ENCODE assay signal across 1 cellular context in genomic region chr12:42325776-42326465, GRCh38.
A peak's percentile ranks its signal among the peaks of the same experiment; 100 is the strongest.
TF ChIP-seq lines count a peak whose summit lies in the region.

TSS of gene PPHLN1 (plus strand) at chr12:42326167. CDS start at chr12:42335903, 9,736 bp downstream.
TSS of gene ZCRB1 (minus strand) at chr12:42326094. CDS start at chr12:42324102, 1,992 bp downstream.

TF ChIP-seq in HepG2, 621 proteins besides CTCF, POLR2A, EP300 and RAD21 (continued from another document and continues in another):
- TF ChIP-seq ZNF407 (CRISPR knock-in tag; IDR thresholded peaks at IDR 0.05; ENCODE audit: not compliant biosample characterization) (peak; percentile 49), HCFC1 (IDR thresholded peaks at IDR 0.05; ENCODE audit: low read depth, low read length) (peak; percentile 42), SRF (IDR thresholded peaks at IDR 0.05; ENCODE audit: low read depth, low read length) (peak; percentile 39; the same call in 1 of the 2 replicates), RFXAP (CRISPR knock-in tag; IDR thresholded peaks at IDR 0.05; ENCODE audit: borderline replicate concordance) (peak; percentile 59; the same call in 1 of the 2 replicates), ZSCAN31 (CRISPR knock-in tag; IDR thresholded peaks at IDR 0.05; ENCODE audit: low read depth) (peak; percentile 75), PLRG1 (conservative IDR thresholded peaks at IDR 0.05) (no peak), ETS1 (CRISPR knock-in tag; IDR thresholded peaks at IDR 0.05) (no peak), ZNF891 (CRISPR knock-in tag; IDR thresholded peaks at IDR 0.05) (peak; percentile 51; the same call in 1 of the 2 replicates), AGO1 (IDR thresholded peaks at IDR 0.05; ENCODE audit: low read depth, low read length, poor library complexity, severe bottlenecking) (peak; percentile 63), THAP8 (CRISPR knock-in tag; IDR thresholded peaks at IDR 0.05; ENCODE audit: borderline replicate concordance) (no peak), EHMT2 (IDR thresholded peaks at IDR 0.05; ENCODE audit: borderline replicate concordance, low read depth, low read length) (no peak), ZNF3 (CRISPR knock-in tag; IDR thresholded peaks at IDR 0.05) (no peak), ZNF710 (CRISPR knock-in tag; IDR thresholded peaks at IDR 0.05; ENCODE audit: borderline replicate concordance) (peak; percentile 50; the same call in 1 of the 2 replicates), ZNF160 (CRISPR knock-in tag; IDR thresholded peaks at IDR 0.05) (no peak; the same call in 1 of the 2 replicates), ZNF501 (CRISPR knock-in tag; IDR thresholded peaks at IDR 0.05) (peak; percentile 87), IKZF4 (CRISPR knock-in tag; IDR thresholded peaks at IDR 0.05; ENCODE audit: borderline replicate concordance, low read depth, not compliant biosample characterization) (no peak), TEAD3 (CRISPR knock-in tag; optimal IDR thresholded peaks at IDR 0.05; ENCODE audit: borderline replicate concordance) (no peak), CREM (IDR thresholded peaks at IDR 0.05) (peak; percentile 97), CREM (CRISPR knock-in tag; IDR thresholded peaks at IDR 0.05) (peak; percentile 29; the same call in 1 of the 2 replicates), ZNF138 (CRISPR knock-in tag; IDR thresholded peaks at IDR 0.05; ENCODE audit: low read depth) (0 out of 2 replicates have a peak, but pooled peaks have one; percentile 31), E2F2 (CRISPR knock-in tag; IDR thresholded peaks at IDR 0.05; ENCODE audit: borderline replicate concordance) (no peak; the same call in 1 of the 2 replicates), ZSCAN20 (CRISPR knock-in tag; IDR thresholded peaks at IDR 0.05; ENCODE audit: borderline replicate concordance) (no peak), PAXIP1 (CRISPR knock-in tag; conservative IDR thresholded peaks at IDR 0.05) (no peak), TARDBP (CRISPR knock-in tag; IDR thresholded peaks at IDR 0.05) (peak; percentile 42; the same call in 1 of the 2 replicates), HDAC1 (CRISPR knock-in tag; IDR thresholded peaks at IDR 0.05) (peak; percentile 82), CREB3 (CRISPR knock-in tag; IDR thresholded peaks at IDR 0.05) (no peak), KLF6 (CRISPR knock-in tag; IDR thresholded peaks at IDR 0.05) (peak; percentile 46; the same call in 1 of the 2 replicates), GPN1 (CRISPR knock-in tag; IDR thresholded peaks at IDR 0.05; ENCODE audit: borderline replicate concordance) (no peak), ZSCAN30 (CRISPR knock-in tag; IDR thresholded peaks at IDR 0.05) (no peak), RELA (CRISPR knock-in tag; IDR thresholded peaks at IDR 0.05) (no peak), MTERF4 (CRISPR knock-in tag; IDR thresholded peaks at IDR 0.05) (no peak), SETDB1 (CRISPR knock-in tag; IDR thresholded peaks at IDR 0.05; ENCODE audit: borderline replicate concordance) (no peak), REPIN1 (CRISPR knock-in tag; IDR thresholded peaks at IDR 0.05; ENCODE audit: borderline replicate concordance, low read depth) (peak; percentile 60; the same call in 1 of the 2 replicates), ZNF251 (CRISPR knock-in tag; IDR thresholded peaks at IDR 0.05) (no peak), EED (CRISPR knock-in tag; IDR thresholded peaks at IDR 0.05) (0 out of 2 replicates have a peak, but pooled peaks have one; percentile 59), RBM39 (IDR thresholded peaks at IDR 0.05; ENCODE audit: low read depth, low read length, poor library complexity, severe bottlenecking) (peak; percentile 38), MXD1 (CRISPR knock-in tag; IDR thresholded peaks at IDR 0.05) (peak; percentile 66; the same call in 1 of the 2 replicates), ZNF879 (CRISPR knock-in tag; IDR thresholded peaks at IDR 0.05) (peak; percentile 76; the same call in 1 of the 2 replicates), E2F1 (CRISPR knock-in tag; IDR thresholded peaks at IDR 0.05) (peak; percentile 56; the same call in 1 of the 2 replicates), HDAC2 (CRISPR knock-in tag; IDR thresholded peaks at IDR 0.05) (peak; percentile 38; the same call in 1 of the 2 replicates)
